In the genomic region with DNA sequence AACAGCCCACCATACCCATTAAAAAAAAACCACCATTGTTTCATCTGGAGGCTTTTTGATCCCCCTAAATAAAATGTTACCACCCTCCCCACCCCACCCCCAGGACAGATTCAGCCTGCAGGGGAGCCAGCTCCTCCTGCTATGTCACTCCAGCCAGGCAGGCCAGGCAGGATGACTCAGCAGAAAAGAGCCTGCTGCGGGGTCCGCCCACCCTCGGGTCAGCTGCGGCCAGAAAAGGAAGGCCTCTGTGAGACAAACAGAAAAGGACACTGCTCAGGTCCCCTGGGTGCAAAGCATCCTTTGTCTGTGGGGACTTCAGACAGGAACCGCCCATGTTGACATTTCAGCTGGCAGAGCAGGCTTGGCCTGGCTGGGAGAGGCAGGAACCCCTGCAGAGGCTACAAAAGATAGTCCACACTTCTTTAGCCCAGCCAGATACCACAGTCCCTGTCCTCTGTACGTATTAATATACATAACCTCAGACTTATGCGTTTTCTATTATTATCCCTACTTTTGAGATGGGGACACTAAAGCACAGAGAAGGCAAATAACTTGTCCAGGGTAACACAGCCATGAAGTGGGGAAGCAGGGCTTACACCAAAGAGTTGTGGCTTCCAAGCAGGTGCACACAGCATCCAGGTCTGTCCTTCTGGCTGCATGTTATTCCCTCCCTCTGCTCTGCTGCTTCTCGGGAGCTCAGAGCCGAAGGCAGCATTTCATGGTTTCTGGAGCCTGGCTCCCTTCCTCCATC, we compare ENCODE assay signal across 1 cellular context.
A peak's percentile ranks its signal among the peaks of the same experiment; 100 is the strongest.
TF ChIP-seq lines count a peak whose summit lies in the region.

No MANE protein-coding gene starts in this region.

TF ChIP-seq in K562, 482 proteins besides CTCF, POLR2A, EP300 and RAD21 (continued from another document and continues in another):
- no peak for TF ChIP-seq MLLT1 (IDR thresholded peaks at IDR 0.05)
- TF ChIP-seq IRF2 (CRISPR knock-in tag; IDR thresholded peaks at IDR 0.05): no peak
- TF ChIP-seq STAG1 (CRISPR knock-in tag; IDR thresholded peaks at IDR 0.05; ENCODE audit: borderline replicate concordance): no peak
- TF ChIP-seq RFX5 (IDR thresholded peaks at IDR 0.05; ENCODE audit: low read depth, low read length): no peak
- TF ChIP-seq FIP1L1 (IDR thresholded peaks at IDR 0.05; ENCODE audit: low read depth, low read length, poor library complexity, severe bottlenecking): no peak
- TF ChIP-seq, protein P1, sequence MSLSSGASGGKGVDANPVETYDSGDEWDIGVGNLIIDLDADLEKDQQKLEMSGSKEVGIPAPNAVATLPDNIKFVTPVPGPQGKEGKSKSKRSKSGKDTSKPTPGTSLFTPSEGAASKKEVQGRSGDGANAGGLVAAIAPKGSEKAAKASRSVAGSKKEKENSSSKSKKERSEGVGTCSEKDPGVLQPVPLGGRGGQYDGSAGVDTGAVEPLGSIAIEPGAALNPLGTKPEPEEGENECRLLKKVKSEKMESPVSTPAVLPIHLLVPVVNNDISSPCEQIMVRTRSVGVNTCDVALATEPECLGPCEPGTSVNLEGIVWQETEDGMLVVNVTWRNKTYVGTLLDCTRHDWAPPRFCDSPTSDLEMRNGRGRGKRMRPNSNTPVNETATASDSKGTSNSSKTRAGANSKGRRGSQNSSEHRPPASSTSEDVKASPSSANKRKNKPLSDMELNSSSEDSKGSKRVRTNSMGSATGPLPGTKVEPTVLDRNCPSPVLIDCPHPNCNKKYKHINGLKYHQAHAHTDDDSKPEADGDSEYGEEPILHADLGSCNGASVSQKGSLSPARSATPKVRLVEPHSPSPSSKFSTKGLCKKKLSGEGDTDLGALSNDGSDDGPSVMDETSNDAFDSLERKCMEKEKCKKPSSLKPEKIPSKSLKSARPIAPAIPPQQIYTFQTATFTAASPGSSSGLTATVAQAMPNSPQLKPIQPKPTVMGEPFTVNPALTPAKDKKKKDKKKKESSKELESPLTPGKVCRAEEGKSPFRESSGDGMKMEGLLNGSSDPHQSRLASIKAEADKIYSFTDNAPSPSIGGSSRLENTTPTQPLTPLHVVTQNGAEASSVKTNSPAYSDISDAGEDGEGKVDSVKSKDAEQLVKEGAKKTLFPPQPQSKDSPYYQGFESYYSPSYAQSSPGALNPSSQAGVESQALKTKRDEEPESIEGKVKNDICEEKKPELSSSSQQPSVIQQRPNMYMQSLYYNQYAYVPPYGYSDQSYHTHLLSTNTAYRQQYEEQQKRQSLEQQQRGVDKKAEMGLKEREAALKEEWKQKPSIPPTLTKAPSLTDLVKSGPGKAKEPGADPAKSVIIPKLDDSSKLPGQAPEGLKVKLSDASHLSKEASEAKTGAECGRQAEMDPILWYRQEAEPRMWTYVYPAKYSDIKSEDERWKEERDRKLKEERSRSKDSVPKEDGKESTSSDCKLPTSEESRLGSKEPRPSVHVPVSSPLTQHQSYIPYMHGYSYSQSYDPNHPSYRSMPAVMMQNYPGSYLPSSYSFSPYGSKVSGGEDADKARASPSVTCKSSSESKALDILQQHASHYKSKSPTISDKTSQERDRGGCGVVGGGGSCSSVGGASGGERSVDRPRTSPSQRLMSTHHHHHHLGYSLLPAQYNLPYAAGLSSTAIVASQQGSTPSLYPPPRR (CRISPR knock-in tag; IDR thresholded peaks at IDR 0.05; ENCODE audit: borderline replicate concordance): no peak
- peak; percentile 54; the same call in 1 of the 2 replicates for TF ChIP-seq NCOA1 (IDR thresholded peaks at IDR 0.05; ENCODE audit: low read depth)
- no peak for TF ChIP-seq MTA2 (IDR thresholded peaks at IDR 0.05; ENCODE audit: low read depth)
- TF ChIP-seq, protein P2, sequence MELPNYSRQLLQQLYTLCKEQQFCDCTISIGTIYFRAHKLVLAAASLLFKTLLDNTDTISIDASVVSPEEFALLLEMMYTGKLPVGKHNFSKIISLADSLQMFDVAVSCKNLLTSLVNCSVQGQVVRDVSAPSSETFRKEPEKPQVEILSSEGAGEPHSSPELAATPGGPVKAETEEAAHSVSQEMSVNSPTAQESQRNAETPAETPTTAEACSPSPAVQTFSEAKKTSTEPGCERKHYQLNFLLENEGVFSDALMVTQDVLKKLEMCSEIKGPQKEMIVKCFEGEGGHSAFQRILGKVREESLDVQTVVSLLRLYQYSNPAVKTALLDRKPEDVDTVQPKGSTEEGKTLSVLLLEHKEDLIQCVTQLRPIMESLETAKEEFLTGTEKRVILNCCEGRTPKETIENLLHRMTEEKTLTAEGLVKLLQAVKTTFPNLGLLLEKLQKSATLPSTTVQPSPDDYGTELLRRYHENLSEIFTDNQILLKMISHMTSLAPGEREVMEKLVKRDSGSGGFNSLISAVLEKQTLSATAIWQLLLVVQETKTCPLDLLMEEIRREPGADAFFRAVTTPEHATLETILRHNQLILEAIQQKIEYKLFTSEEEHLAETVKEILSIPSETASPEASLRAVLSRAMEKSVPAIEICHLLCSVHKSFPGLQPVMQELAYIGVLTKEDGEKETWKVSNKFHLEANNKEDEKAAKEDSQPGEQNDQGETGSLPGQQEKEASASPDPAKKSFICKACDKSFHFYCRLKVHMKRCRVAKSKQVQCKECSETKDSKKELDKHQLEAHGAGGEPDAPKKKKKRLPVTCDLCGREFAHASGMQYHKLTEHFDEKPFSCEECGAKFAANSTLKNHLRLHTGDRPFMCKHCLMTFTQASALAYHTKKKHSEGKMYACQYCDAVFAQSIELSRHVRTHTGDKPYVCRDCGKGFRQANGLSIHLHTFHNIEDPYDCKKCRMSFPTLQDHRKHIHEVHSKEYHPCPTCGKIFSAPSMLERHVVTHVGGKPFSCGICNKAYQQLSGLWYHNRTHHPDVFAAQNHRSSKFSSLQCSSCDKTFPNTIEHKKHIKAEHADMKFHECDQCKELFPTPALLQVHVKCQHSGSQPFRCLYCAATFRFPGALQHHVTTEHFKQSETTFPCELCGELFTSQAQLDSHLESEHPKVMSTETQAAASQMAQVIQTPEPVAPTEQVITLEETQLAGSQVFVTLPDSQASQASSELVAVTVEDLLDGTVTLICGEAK (IDR thresholded peaks at IDR 0.05): no peak
- TF ChIP-seq, protein P2 (CRISPR knock-in tag; IDR thresholded peaks at IDR 0.05): no peak
- no peak for TF ChIP-seq ZBTB8A (IDR thresholded peaks at IDR 0.05; ENCODE audit: partially characterized antibody)
- TF ChIP-seq ZNF165 (CRISPR knock-in tag; IDR thresholded peaks at IDR 0.05; ENCODE audit: borderline replicate concordance): no peak
- no peak for TF ChIP-seq ZKSCAN8 (CRISPR knock-in tag; IDR thresholded peaks at IDR 0.05)
- TF ChIP-seq ZNF239 (CRISPR knock-in tag; IDR thresholded peaks at IDR 0.05): no peak
- no peak for TF ChIP-seq BMI1 (IDR thresholded peaks at IDR 0.05; ENCODE audit: low read length)
- TF ChIP-seq MBD1 (CRISPR knock-in tag; IDR thresholded peaks at IDR 0.05): no peak
- TF ChIP-seq KDM2B (CRISPR knock-in tag; IDR thresholded peaks at IDR 0.05): no peak
- no peak for TF ChIP-seq TAL1 (IDR thresholded peaks at IDR 0.05)
- no peak for TF ChIP-seq U2AF2 (optimal IDR thresholded peaks at IDR 0.05; ENCODE audit: low read depth, low read length)
- peak; percentile 98 for TF ChIP-seq NFE2L1 (tag; IDR thresholded peaks at IDR 0.05; ENCODE audit: borderline replicate concordance, low read depth)
- no peak for TF ChIP-seq GTF2E2 (tag; IDR thresholded peaks at IDR 0.05)
- TF ChIP-seq GATAD2B (IDR thresholded peaks at IDR 0.05; ENCODE audit: borderline replicate concordance): no peak
- no peak for TF ChIP-seq ZFPM2 (CRISPR knock-in tag; IDR thresholded peaks at IDR 0.05)
- TF ChIP-seq FOXK2 (conservative IDR thresholded peaks at IDR 0.05 in 1 of 2, IDR thresholded peaks at IDR 0.05 in 1 of 2; ENCODE audit: low read depth in 2 of 2): peak; percentile 32 to 42; a peak in 1 of 4 replicates
- TF ChIP-seq NFYB (IDR thresholded peaks at IDR 0.05; ENCODE audit: extremely low read depth, insufficient read length): no peak
- TF ChIP-seq, protein P3, sequence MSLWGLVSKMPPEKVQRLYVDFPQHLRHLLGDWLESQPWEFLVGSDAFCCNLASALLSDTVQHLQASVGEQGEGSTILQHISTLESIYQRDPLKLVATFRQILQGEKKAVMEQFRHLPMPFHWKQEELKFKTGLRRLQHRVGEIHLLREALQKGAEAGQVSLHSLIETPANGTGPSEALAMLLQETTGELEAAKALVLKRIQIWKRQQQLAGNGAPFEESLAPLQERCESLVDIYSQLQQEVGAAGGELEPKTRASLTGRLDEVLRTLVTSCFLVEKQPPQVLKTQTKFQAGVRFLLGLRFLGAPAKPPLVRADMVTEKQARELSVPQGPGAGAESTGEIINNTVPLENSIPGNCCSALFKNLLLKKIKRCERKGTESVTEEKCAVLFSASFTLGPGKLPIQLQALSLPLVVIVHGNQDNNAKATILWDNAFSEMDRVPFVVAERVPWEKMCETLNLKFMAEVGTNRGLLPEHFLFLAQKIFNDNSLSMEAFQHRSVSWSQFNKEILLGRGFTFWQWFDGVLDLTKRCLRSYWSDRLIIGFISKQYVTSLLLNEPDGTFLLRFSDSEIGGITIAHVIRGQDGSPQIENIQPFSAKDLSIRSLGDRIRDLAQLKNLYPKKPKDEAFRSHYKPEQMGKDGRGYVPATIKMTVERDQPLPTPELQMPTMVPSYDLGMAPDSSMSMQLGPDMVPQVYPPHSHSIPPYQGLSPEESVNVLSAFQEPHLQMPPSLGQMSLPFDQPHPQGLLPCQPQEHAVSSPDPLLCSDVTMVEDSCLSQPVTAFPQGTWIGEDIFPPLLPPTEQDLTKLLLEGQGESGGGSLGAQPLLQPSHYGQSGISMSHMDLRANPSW (CRISPR knock-in tag; IDR thresholded peaks at IDR 0.05): no peak
- no peak for TF ChIP-seq TAF1 (IDR thresholded peaks at IDR 0.05; ENCODE audit: control insufficient read depth, extremely low read depth, insufficient read depth, low read length, severe bottlenecking)
- TF ChIP-seq BCL6 (CRISPR knock-in tag; IDR thresholded peaks at IDR 0.05): no peak
- no peak for TF ChIP-seq U2AF1 (optimal IDR thresholded peaks at IDR 0.05; ENCODE audit: low read depth, low read length)
- TF ChIP-seq ZNF224 (CRISPR knock-in tag; IDR thresholded peaks at IDR 0.05): no peak
- TF ChIP-seq HNRNPH1 (optimal IDR thresholded peaks at IDR 0.05; ENCODE audit: low read depth, low read length): no peak
- no peak for TF ChIP-seq ETV5 (CRISPR knock-in tag; IDR thresholded peaks at IDR 0.05; ENCODE audit: low read depth)
- TF ChIP-seq ZNF695 (CRISPR knock-in tag; IDR thresholded peaks at IDR 0.05): no peak
- TF ChIP-seq, protein P4, sequence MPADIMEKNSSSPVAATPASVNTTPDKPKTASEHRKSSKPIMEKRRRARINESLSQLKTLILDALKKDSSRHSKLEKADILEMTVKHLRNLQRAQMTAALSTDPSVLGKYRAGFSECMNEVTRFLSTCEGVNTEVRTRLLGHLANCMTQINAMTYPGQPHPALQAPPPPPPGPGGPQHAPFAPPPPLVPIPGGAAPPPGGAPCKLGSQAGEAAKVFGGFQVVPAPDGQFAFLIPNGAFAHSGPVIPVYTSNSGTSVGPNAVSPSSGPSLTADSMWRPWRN (IDR thresholded peaks at IDR 0.05; ENCODE audit: low read depth): no peak
- TF ChIP-seq ZNF23 (CRISPR knock-in tag; IDR thresholded peaks at IDR 0.05): no peak
- TF ChIP-seq POLR2AphosphoS2 (IDR thresholded peaks at IDR 0.05; ENCODE audit: low read length): no peak
- TF ChIP-seq ZNF717 (CRISPR knock-in tag; IDR thresholded peaks at IDR 0.05): no peak
- TF ChIP-seq ZNF584 (CRISPR knock-in tag; IDR thresholded peaks at IDR 0.05; ENCODE audit: low read depth): no peak
- no peak for TF ChIP-seq ZNF431 (CRISPR knock-in tag; IDR thresholded peaks at IDR 0.05)
- no peak for TF ChIP-seq PHF20 (IDR thresholded peaks at IDR 0.05; ENCODE audit: partially characterized antibody)
- no peak for TF ChIP-seq FOXA1 (IDR thresholded peaks at IDR 0.05; ENCODE audit: borderline replicate concordance)
